In genomic region chr5:127030259-127031146, GRCh38 we compare ENCODE assay signal across 1 cellular context.
TF ChIP-seq lines count a peak whose summit lies in the region.

MARCHF3 (minus strand) TSS chr5:127030558; CDS start chr5:126918171, 112,387 bp downstream.

TF ChIP-seq in HepG2, 621 proteins besides CTCF, POLR2A, EP300 and RAD21 (continued from another document and continues in another):
- TF ChIP-seq GRHL1 (CRISPR knock-in tag; conservative IDR thresholded peaks at IDR 0.05) (no peak), ZNF292 (CRISPR knock-in tag; IDR thresholded peaks at IDR 0.05; ENCODE audit: borderline replicate concordance, low read depth) (peak; percentile 47; the same call in 1 of the 2 replicates), MNT (IDR thresholded peaks at IDR 0.05) (no peak), ZFP36L2 (CRISPR knock-in tag; IDR thresholded peaks at IDR 0.05) (no peak), GPBP1L1 (CRISPR knock-in tag; IDR thresholded peaks at IDR 0.05) (no peak), BRF2 (CRISPR knock-in tag; IDR thresholded peaks at IDR 0.05) (peak; percentile 57; the same call in 1 of the 2 replicates), ZNF563 (CRISPR knock-in tag; IDR thresholded peaks at IDR 0.05) (peak; percentile 88), ZNF441 (CRISPR knock-in tag; IDR thresholded peaks at IDR 0.05; ENCODE audit: borderline replicate concordance) (peak; percentile 23; the same call in 1 of the 2 replicates), ZNF775 (CRISPR knock-in tag; IDR thresholded peaks at IDR 0.05; ENCODE audit: borderline replicate concordance) (no peak), POLR2G (IDR thresholded peaks at IDR 0.05; ENCODE audit: low read depth, low read length) (peak; percentile 88), PREB (CRISPR knock-in tag; IDR thresholded peaks at IDR 0.05) (no peak), SRSF4 (IDR thresholded peaks at IDR 0.05; ENCODE audit: low read depth, low read length, poor library complexity, severe bottlenecking) (no peak), REXO4 (CRISPR knock-in tag; IDR thresholded peaks at IDR 0.05; ENCODE audit: borderline replicate concordance) (no peak; the same call in 1 of the 2 replicates), CHD2 (IDR thresholded peaks at IDR 0.05; ENCODE audit: low read depth, low read length) (peak; percentile 25; the same call in 1 of the 2 replicates), ZFYVE20 (CRISPR knock-in tag; IDR thresholded peaks at IDR 0.05; ENCODE audit: borderline replicate concordance, low read depth) (0 out of 2 replicates have a peak, but pooled peaks have one; percentile 74), FOXO4 (CRISPR knock-in tag; conservative IDR thresholded peaks at IDR 0.05) (no peak), GLMP (CRISPR knock-in tag; IDR thresholded peaks at IDR 0.05; ENCODE audit: borderline replicate concordance) (no peak), ZNF607 (CRISPR knock-in tag; IDR thresholded peaks at IDR 0.05; ENCODE audit: borderline replicate concordance) (no peak; the same call in 1 of the 2 replicates), SETDB1 (CRISPR knock-in tag; IDR thresholded peaks at IDR 0.05; ENCODE audit: borderline replicate concordance) (no peak), RNF219 (CRISPR knock-in tag; IDR thresholded peaks at IDR 0.05) (no peak), NR2F2 (IDR thresholded peaks at IDR 0.05; ENCODE audit: borderline replicate concordance, low read depth) (no peak), BRCA1 (CRISPR knock-in tag; IDR thresholded peaks at IDR 0.05) (peak; percentile 48; the same call in 1 of the 2 replicates), TFDP1 (CRISPR knock-in tag; IDR thresholded peaks at IDR 0.05; ENCODE audit: borderline replicate concordance) (peak; percentile 92), MLLT10 (CRISPR knock-in tag; IDR thresholded peaks at IDR 0.05) (no peak), MAFF (IDR thresholded peaks at IDR 0.05; ENCODE audit: low read depth, low read length) (no peak), PRDM4 (CRISPR knock-in tag; IDR thresholded peaks at IDR 0.05; ENCODE audit: borderline replicate concordance) (no peak), ZBTB20 (CRISPR knock-in tag; IDR thresholded peaks at IDR 0.05; ENCODE audit: borderline replicate concordance, low read depth) (no peak), MXI1 (IDR thresholded peaks at IDR 0.05; ENCODE audit: borderline replicate concordance, low read depth, low read length) (peak; percentile 23; the same call in 1 of the 3 replicates), ZNF317 (CRISPR knock-in tag; IDR thresholded peaks at IDR 0.05) (no peak), ERF (CRISPR knock-in tag; IDR thresholded peaks at IDR 0.05) (peak; percentile 63), ZNF550 (CRISPR knock-in tag; IDR thresholded peaks at IDR 0.05; ENCODE audit: borderline replicate concordance) (no peak), HOXA5 (CRISPR knock-in tag; IDR thresholded peaks at IDR 0.05) (peak; percentile 91), MTF2 (CRISPR knock-in tag; IDR thresholded peaks at IDR 0.05; ENCODE audit: borderline replicate concordance) (no peak; the same call in 1 of the 2 replicates), ZFY (CRISPR knock-in tag; IDR thresholded peaks at IDR 0.05) (peak; percentile 70; the same call in 1 of the 2 replicates), XRCC5 (optimal IDR thresholded peaks at IDR 0.05; ENCODE audit: low read length) (peak; percentile 72), DPF2 (CRISPR knock-in tag; IDR thresholded peaks at IDR 0.05; ENCODE audit: borderline replicate concordance, low read depth) (0 out of 2 replicates have a peak, but pooled peaks have one; percentile 38), NR0B2 (CRISPR knock-in tag; IDR thresholded peaks at IDR 0.05) (no peak; the same call in none of the 2 replicates), SMAD3 (CRISPR knock-in tag; IDR thresholded peaks at IDR 0.05) (0 out of 2 replicates have a peak, but pooled peaks have one; percentile 15), SOX6 (IDR thresholded peaks at IDR 0.05) (no peak), SOX6 (CRISPR knock-in tag; IDR thresholded peaks at IDR 0.05) (no peak; the same call in 1 of the 2 replicates), ZNF616 (CRISPR knock-in tag; IDR thresholded peaks at IDR 0.05; ENCODE audit: low read depth) (no peak; the same call in 1 of the 2 replicates), NPAS2 (CRISPR knock-in tag; IDR thresholded peaks at IDR 0.05; ENCODE audit: borderline replicate concordance) (no peak), MXD3 (CRISPR knock-in tag; IDR thresholded peaks at IDR 0.05) (peak; percentile 16; the same call in 1 of the 2 replicates), MBNL3 (CRISPR knock-in tag; conservative IDR thresholded peaks at IDR 0.05) (no peak)
